ENCODE assay signal across 28 cellular contexts in the genomic region with DNA sequence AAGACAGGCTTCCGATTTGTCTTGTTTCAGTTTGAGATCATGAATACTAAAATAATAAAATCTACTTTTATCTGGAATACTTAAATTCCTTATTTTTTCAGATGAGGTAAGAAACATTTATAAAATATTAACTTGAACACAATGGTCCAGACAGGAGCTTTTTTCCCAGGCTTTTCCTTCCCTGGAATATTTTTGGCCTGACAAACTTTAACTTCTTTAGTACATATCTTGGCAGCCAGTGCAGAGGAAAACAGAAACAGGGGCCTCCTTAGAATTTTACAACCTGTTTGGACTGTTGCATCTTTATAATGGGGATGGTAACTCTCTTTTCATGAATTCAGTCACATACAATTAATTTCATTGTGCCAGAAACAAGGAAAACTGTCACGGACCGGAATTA. TPM values are rescaled to one million over a fixed set of nuclear protein-coding genes. Genes with fewer than 3 reads are reported as not detected.
A peak's percentile ranks its signal among the peaks of the same experiment; 100 is the strongest.
DNase-seq lines count a peak whose midpoint lies in the region; ATAC-seq and TF ChIP-seq lines count a peak whose summit lies in the region.
"Had no signal": no experiment of that assay in that cellular context is flagged by ENCODE, and none has a peak within 500 bp of the region (broad histone marks: within the 10 kb centered on the region; RNA-seq: fewer than 3 reads in every experiment).

No MANE protein-coding gene starts in this region.

- CTCF ChIA-PET in HEK293 (lab: Yijun Ruan, JAX): interaction anchor here (0.7 kb wide), 1 partner anchor 1833 kb away, joined by 3 read pairs; no protein-coding TSS in a partner anchor

- H3K36me3 Mint-ChIP-seq in osteocyte (ENCODE audit: unreplicated experiment): peaks cover 27% of the 10 kb centered on the region
- H3K36me3 Mint-ChIP-seq: activated naive CD8-positive, alpha-beta T cell treated with anti-CD3 and anti-CD28 coated beads, Interleukin-2, amount 10 ng/mL, durations not matched to agents 7 days and 5 days had no signal

- POLR2A ChIA-PET in HEK293 (lab: Yijun Ruan, JAX): interaction anchor here (0.6 kb wide), 1 partner anchor 30 kb away, joined by 7 read pairs; no protein-coding TSS in a partner anchor

- H3K79me2 ChIP-seq in ACC112 (ENCODE audit: control insufficient read depth, insufficient read depth, low read length, unreplicated experiment): peaks cover 98% of the 10 kb centered on the region

- peak overlapping the region; percentile 95 for H3K27ac Mint-ChIP-seq in osteocyte (ENCODE audit: unreplicated experiment)
- H3K27ac Mint-ChIP-seq: activated CD8-positive, alpha-beta T cell treated with anti-CD3 and anti-CD28 coated beads, Interleukin-2, amount 10 ng/mL, durations not matched to agents 7 days and 5 days; activated naive CD8-positive, alpha-beta T cell treated with anti-CD3 and anti-CD28 coated beads, Interleukin-2, amount 10 ng/mL, durations not matched to agents 7 days and 5 days; T-helper 1 cell treated with Interleukin-12 subunit alpha and Interleukin-12 subunit beta and Interleukin-4 antibody, amounts not matched to agents 30 μg/mL and 1 μg/mL, for 36 hours had no signal

- peaks cover 94% of the 10 kb centered on the region for H3K4me1 Mint-ChIP-seq in osteocyte (ENCODE audit: unreplicated experiment)
- H3K4me1 Mint-ChIP-seq: activated naive CD8-positive, alpha-beta T cell treated with anti-CD3 and anti-CD28 coated beads, Interleukin-2, amount 10 ng/mL, durations not matched to agents 7 days and 5 days had no signal

- H3K4me1 ChIP-seq in ACC112 (ENCODE audit: control insufficient read depth, insufficient read depth, low read length, unreplicated experiment) (peaks cover 48% of the 10 kb centered on the region), HEK293 (ENCODE audit: control insufficient read depth, insufficient read depth, low read length) (peaks cover 31% of the 10 kb centered on the region), colonic mucosa (no peaks in the 10 kb centered on the region)

- intact Hi-C loops in colonic mucosa (cut with DNase I): no loop called here

- H3K36me3 ChIP-seq in ACC112 (ENCODE audit: insufficient read depth, low read length): peaks cover 41% of the 10 kb centered on the region
- no peaks in the 10 kb centered on the region for H3K36me3 ChIP-seq in HEK293 (ENCODE audit: control insufficient read depth in 2 of 2, insufficient read depth in 1 of 2, low read length in 2 of 2)
- no peaks in the 10 kb centered on the region for H3K36me3 ChIP-seq in colonic mucosa
- H3K36me3 ChIP-seq: transverse colon had no signal

- no peak for ATAC-seq in GM21423 (IDR thresholded peaks at IDR 0.05; ENCODE audit: unreplicated experiment)
- ATAC-seq: activated CD8-positive, alpha-beta T cell treated with anti-CD3 and anti-CD28 coated beads, Interleukin-2, amount 10 ng/mL, durations not matched to agents 7 days and 5 days; HCT116 had no signal

- no peak overlapping the region for H3K9ac ChIP-seq in colonic mucosa (ENCODE audit: low read depth in 2 of 2, low read length in 2 of 2)

- no peak for DNase-seq in epithelial cell of prostate (ENCODE audit: low read depth, low spot score)
- no peak for DNase-seq in osteocyte (ENCODE audit: extremely low spot score, unreplicated experiment)
- DNase-seq in colonic mucosa: no peak
- no peak for DNase-seq in activated T-cell treated with anti-CD3 and anti-CD28 coated beads for 4 hours
- no peak for DNase-seq in NCI-H345 (lab: John Stamatoyannopoulos, UW)
- DNase-seq: activated CD4-positive, alpha-beta T cell treated with anti-CD3 and anti-CD28 coated beads for 1 hour; activated CD8-positive, alpha-beta T cell treated with anti-CD3 and anti-CD28 coated beads, Interleukin-2, amount 10 ng/mL, durations not matched to agents 7 days and 5 days; activated effector memory CD4-positive, alpha-beta T cell treated with anti-CD3 and anti-CD28 coated beads, Interleukin-2, amount 50 U/mL, for 16 hours; activated naive CD8-positive, alpha-beta T cell treated with anti-CD3 and anti-CD28 coated beads, Interleukin-2, amount 10 ng/mL, durations not matched to agents 7 days and 5 days; C1 segment of cervical spinal cord; central memory CD4-positive, alpha-beta T cell; dermis blood vessel endothelial cell; head of caudate nucleus; KG1; MM.1S; NCI-H1417; NCI-H2081 treated with DMSO at 0.1 percent for 48 hours; NCI-H226; NCI-H748 treated with DMSO at 0.1 percent for 48 hours; RPMI8226; spleen; transverse colon had no signal

- no peaks in the 10 kb centered on the region for H3K27me3 ChIP-seq in ACC112 (ENCODE audit: insufficient read depth, low read length)
- H3K27me3 ChIP-seq in colonic mucosa: no peaks in the 10 kb centered on the region
- H3K27me3 ChIP-seq: spleen, transverse colon had no signal

- H3K9me3 ChIP-seq in HEK293 (ENCODE audit: control insufficient read depth, insufficient read depth, low read depth, low read length): no peaks in the 10 kb centered on the region
- no peaks in the 10 kb centered on the region for H3K9me3 ChIP-seq in colonic mucosa
- H3K9me3 ChIP-seq: spleen, transverse colon had no signal

- TF ChIP-seq CTCF in HEK293 (tag by site-specific recombination; IDR thresholded peaks at IDR 0.05): no peak
- no peak for TF ChIP-seq CTCF in osteocyte (IDR thresholded peaks at IDR 0.05)
- TF ChIP-seq CTCF in colonic mucosa (IDR thresholded peaks at IDR 0.05): no peak

- H3K27ac ChIP-seq in ACC112 (ENCODE audit: low read depth, low read length) (peak overlapping the region; percentile 87), HEK293 (ENCODE audit: extremely low read depth, low read depth, low read length) (no peak overlapping the region), epithelial cell of prostate (peak overlapping the region; percentile 38), colonic mucosa (no peak overlapping the region)
- H3K27ac ChIP-seq: SK-N-MC, spleen, transverse colon had no signal

- H3K27me3 Mint-ChIP-seq in osteocyte (ENCODE audit: unreplicated experiment): no peaks in the 10 kb centered on the region
- H3K27me3 Mint-ChIP-seq: activated naive CD8-positive, alpha-beta T cell treated with anti-CD3 and anti-CD28 coated beads, Interleukin-2, amount 10 ng/mL, durations not matched to agents 7 days and 5 days had no signal

- H2AFZ ChIP-seq in ACC112 (ENCODE audit: low read length, unreplicated experiment): no peak overlapping the region

- H3K4me3 ChIP-seq in ACC112 (ENCODE audit: low read depth, low read length): no peak overlapping the region
- H3K4me3 ChIP-seq in HEK293 (ENCODE audit: low read depth, low read length): no peak overlapping the region
- no peak overlapping the region for H3K4me3 ChIP-seq in colonic mucosa
- H3K4me3 ChIP-seq: SK-N-MC, spleen, transverse colon had no signal

- H3K4me3 Mint-ChIP-seq in osteocyte (ENCODE audit: unreplicated experiment): no peak overlapping the region
- H3K4me3 Mint-ChIP-seq: activated CD8-positive, alpha-beta T cell treated with anti-CD3 and anti-CD28 coated beads, Interleukin-2, amount 10 ng/mL, durations not matched to agents 7 days and 5 days; activated naive CD8-positive, alpha-beta T cell treated with anti-CD3 and anti-CD28 coated beads, Interleukin-2, amount 10 ng/mL, durations not matched to agents 7 days and 5 days; T-helper 1 cell treated with Interleukin-12 subunit alpha and Interleukin-12 subunit beta and Interleukin-4 antibody, amounts not matched to agents 30 μg/mL and 1 μg/mL, for 36 hours had no signal

- no peaks in the 10 kb centered on the region for H3K9me3 Mint-ChIP-seq in osteocyte (ENCODE audit: unreplicated experiment)
- H3K9me3 Mint-ChIP-seq: activated naive CD8-positive, alpha-beta T cell treated with anti-CD3 and anti-CD28 coated beads, Interleukin-2, amount 10 ng/mL, durations not matched to agents 7 days and 5 days; T-helper 1 cell treated with Interleukin-12 subunit alpha and Interleukin-12 subunit beta and Interleukin-4 antibody, amounts not matched to agents 30 μg/mL and 1 μg/mL, for 36 hours had no signal

TF ChIP-seq in HEK293, 187 proteins besides CTCF, POLR2A, EP300 and RAD21:
- TF ChIP-seq ZNF214 (tag by site-specific recombination; IDR thresholded peaks at IDR 0.05; ENCODE audit: borderline replicate concordance): no peak
- TF ChIP-seq, protein P1, sequence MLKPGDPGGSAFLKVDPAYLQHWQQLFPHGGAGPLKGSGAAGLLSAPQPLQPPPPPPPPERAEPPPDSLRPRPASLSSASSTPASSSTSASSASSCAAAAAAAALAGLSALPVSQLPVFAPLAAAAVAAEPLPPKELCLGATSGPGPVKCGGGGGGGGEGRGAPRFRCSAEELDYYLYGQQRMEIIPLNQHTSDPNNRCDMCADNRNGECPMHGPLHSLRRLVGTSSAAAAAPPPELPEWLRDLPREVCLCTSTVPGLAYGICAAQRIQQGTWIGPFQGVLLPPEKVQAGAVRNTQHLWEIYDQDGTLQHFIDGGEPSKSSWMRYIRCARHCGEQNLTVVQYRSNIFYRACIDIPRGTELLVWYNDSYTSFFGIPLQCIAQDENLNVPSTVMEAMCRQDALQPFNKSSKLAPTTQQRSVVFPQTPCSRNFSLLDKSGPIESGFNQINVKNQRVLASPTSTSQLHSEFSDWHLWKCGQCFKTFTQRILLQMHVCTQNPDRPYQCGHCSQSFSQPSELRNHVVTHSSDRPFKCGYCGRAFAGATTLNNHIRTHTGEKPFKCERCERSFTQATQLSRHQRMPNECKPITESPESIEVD (tag by site-specific recombination; IDR thresholded peaks at IDR 0.05): peak; percentile 28; the same call in 1 of the 2 replicates
TF ChIP-seq in HEK293: peak in this region for 1.

RNA-seq across cellular contexts. Expression of a gene that starts 41.4 kb away (rescaled TPM):
- total RNA-seq in osteocyte: 208 and 222 TPM in 2 replicates
- total RNA-seq in colonic mucosa: 10 to 100 TPM; 11.7 to 18.4 TPM

Comparison
In these comparisons a context has a peak if more than half of its experiments do, and no peak if none do; other contexts are left out.
1. H3K27ac ChIP-seq: peak in ACC112 (single experiment) and epithelial cell of prostate (single experiment); none in HEK293 (single experiment) and colonic mucosa (single experiment).
2. RNA of a gene that starts 41.4 kb away (total RNA-seq): 208 to 222 TPM in osteocyte; 11.7 to 18.4 TPM in colonic mucosa; every median in the first group is over 10 times any median in the second.